In the genomic region with DNA sequence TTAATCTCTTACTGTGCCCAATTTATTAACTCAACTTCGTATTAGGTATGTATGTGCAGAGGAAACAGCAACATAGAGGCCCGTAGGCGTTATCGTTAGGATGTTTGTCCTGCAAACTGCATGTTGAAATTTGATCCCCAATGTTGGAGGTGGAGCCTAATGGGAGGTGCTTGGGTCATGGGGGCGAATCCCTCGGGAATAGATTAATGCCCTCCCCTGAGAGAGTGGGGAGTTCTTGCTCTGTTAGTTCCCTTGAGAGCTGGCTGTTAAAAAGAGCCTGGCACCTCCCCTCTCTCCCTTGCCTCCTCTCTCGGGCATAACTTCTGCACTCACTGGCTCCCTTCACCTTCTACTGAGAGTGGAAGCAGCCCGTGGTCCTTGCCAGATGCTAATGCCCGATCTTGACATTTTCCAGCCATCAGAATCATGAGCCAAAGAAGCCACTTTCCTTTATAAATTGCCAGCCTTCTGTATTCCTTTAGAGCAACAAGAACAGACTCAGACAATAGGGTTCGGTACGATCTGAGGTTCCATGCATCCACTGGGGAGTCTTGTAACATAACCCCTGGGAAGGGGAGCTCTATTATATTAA, we compare ENCODE assay signal across 25 cellular contexts.
DNase-seq lines count a peak whose midpoint lies in the region; ATAC-seq and TF ChIP-seq lines count a peak whose summit lies in the region.
"Had no signal": no experiment of that assay in that cellular context is flagged by ENCODE, and none has a peak within 500 bp of the region (broad histone marks: within the 10 kb centered on the region; RNA-seq: fewer than 3 reads in every experiment).

No MANE protein-coding gene starts in this region.

- no peak overlapping the region for H3K4me3 ChIP-seq in BLaER1 treated with 17β-estradiol and CSF1 and Interleukin-3, amounts not matched to agents 10 nM and 100 nM
- H3K4me3 ChIP-seq in NB4 (ENCODE audit: low read depth, low read length) (no peak overlapping the region), ascending aorta (no peak overlapping the region), rectal smooth muscle tissue (ENCODE audit: low read length) (no peak overlapping the region)
- H3K4me3 ChIP-seq: gastroesophageal sphincter, GM12878, pancreas, right atrium auricular region had no signal

- H3K9me3 ChIP-seq in BLaER1 treated with 17β-estradiol and CSF1 and Interleukin-3, amounts not matched to agents 10 nM and 100 nM (replicated peaks in 1 of 11), result peaks cover 5 to 22% (median 17%) of the 10 kb centered on the region in 11 experiments; a peak in 21 of 22 replicates
- H3K9me3 ChIP-seq in ascending aorta, result no peaks in the 10 kb centered on the region
- H3K9me3 ChIP-seq: gastroesophageal sphincter, pancreas, right atrium auricular region had no signal

- no peaks in the 10 kb centered on the region for H3K27me3 ChIP-seq in BLaER1 treated with 17β-estradiol and CSF1 and Interleukin-3, amounts not matched to agents 10 nM and 100 nM
- H3K27me3 ChIP-seq in ascending aorta, result no peaks in the 10 kb centered on the region
- H3K27me3 ChIP-seq in rectal smooth muscle tissue (ENCODE audit: control insufficient read depth, insufficient read depth, low read length), result no peaks in the 10 kb centered on the region
- H3K27me3 ChIP-seq: gastroesophageal sphincter, pancreas, right atrium auricular region had no signal

- peak overlapping the region in 8 of 11 experiments; percentile 33 to 69 (median 57); a peak in 16 of 22 replicates for H3K4me2 ChIP-seq in BLaER1 treated with 17β-estradiol and CSF1 and Interleukin-3, amounts not matched to agents 10 nM and 100 nM

- H3K9ac ChIP-seq in BLaER1 treated with 17β-estradiol and CSF1 and Interleukin-3, amounts not matched to agents 10 nM and 100 nM, result no peak overlapping the region
- no peak overlapping the region for H3K9ac ChIP-seq in rectal smooth muscle tissue (ENCODE audit: low read length)

- H3K27ac ChIP-seq in BLaER1 treated with 17β-estradiol and CSF1 and Interleukin-3, amounts not matched to agents 10 nM and 100 nM, result no peak overlapping the region
- H3K27ac ChIP-seq in ascending aorta (peak overlapping the region; percentile 30 to 72), rectal smooth muscle tissue (ENCODE audit: low read depth, low read length) (peak overlapping the region; percentile 38)
- H3K27ac ChIP-seq: right atrium auricular region had no signal

- peak; percentile 79 for DNase-seq in NB4 (ENCODE audit: low read depth)
- DNase-seq in ascending aorta (ENCODE audit: low spot score in 2 of 2), result peak in 1 of 2 donors; percentile 73
- DNase-seq in retina, result no peak
- DNase-seq: activated CD4-positive, alpha-beta T cell treated with anti-CD3 and anti-CD28 coated beads for 48 hours; activated gamma-delta T cell; activated naive CD8-positive, alpha-beta T cell treated with anti-CD3 and anti-CD28 coated beads, Interleukin-2, amount 10 ng/mL, durations not matched to agents 7 days and 5 days; activated T-cell treated with anti-CD3 and anti-CD28 coated beads, Interleukin-2, amount 50 U/mL, for 24 hours; CD4-positive, CD25-positive, alpha-beta regulatory T cell; dermis blood vessel endothelial cell; IMR-90; left ventricle myocardium superior; NCI-H1105; NCI-H2081; NCI-H446 treated with DMSO at 0.1 percent for 48 hours; nephron progenitor cell; pancreas; Right ventricle myocardium superior; stimulated activated CD4-positive, alpha-beta T cell treated with anti-CD3 and anti-CD28 coated beads, Interleukin-2, amount 100 ng/mL, for 48 hours had no signal

- no peak for TF ChIP-seq POLR2A in NB4 (IDR thresholded peaks at IDR 0.05; ENCODE audit: extremely low read depth, insufficient read length)

- H3K36me3 ChIP-seq in BLaER1 treated with 17β-estradiol and CSF1 and Interleukin-3, amounts not matched to agents 10 nM and 100 nM, result no peaks in the 10 kb centered on the region
- H3K36me3 ChIP-seq in ascending aorta (no peaks in the 10 kb centered on the region), rectal smooth muscle tissue (ENCODE audit: control insufficient read depth, insufficient read depth, low read length) (no peaks in the 10 kb centered on the region)
- H3K36me3 ChIP-seq: gastroesophageal sphincter, pancreas, right atrium auricular region had no signal

- no peak for TF ChIP-seq CTCF in NB4 (IDR thresholded peaks at IDR 0.05; ENCODE audit: low read depth, low read length)
- TF ChIP-seq CTCF in ascending aorta (IDR thresholded peaks at IDR 0.05), result no peak

- ATAC-seq in HG03280 (IDR thresholded peaks at IDR 0.05; ENCODE audit: unreplicated experiment) (no peak), HG02970 (IDR thresholded peaks at IDR 0.05; ENCODE audit: low FRiP score, unreplicated experiment) (no peak)
- ATAC-seq: gastroesophageal sphincter, GM12878, left ventricle myocardium superior, pancreas had no signal

- H3K4me1 ChIP-seq in BLaER1 treated with 17β-estradiol and CSF1 and Interleukin-3, amounts not matched to agents 10 nM and 100 nM, result peaks cover 35 to 78% (median 58%) of the 10 kb centered on the region in 10 experiments
- H3K4me1 ChIP-seq in ascending aorta, result peaks cover 4 to 26% of the 10 kb centered on the region in 2 donors
- H3K4me1 ChIP-seq in rectal smooth muscle tissue (ENCODE audit: control insufficient read depth, insufficient read depth, low read length), result peaks cover 6% of the 10 kb centered on the region

- H4K20me1 ChIP-seq in BLaER1 treated with 17β-estradiol and CSF1 and Interleukin-3, amounts not matched to agents 10 nM and 100 nM, result no peaks in the 10 kb centered on the region

- intact Hi-C loops in ascending aorta (cut with DNase I), result no loop called here

Comparison
In these comparisons a context has a peak if more than half of its experiments do, and no peak if none do; other contexts are left out.
1. H3K27ac ChIP-seq: peak in ascending aorta (2 of 2) and rectal smooth muscle tissue (single experiment); none in BLaER1 treated with 17β-estradiol and CSF1 and Interleukin-3, amounts not matched to agents 10 nM and 100 nM (0 of 11).